ENCODE assay signal across 11 cellular contexts in the genomic region with DNA sequence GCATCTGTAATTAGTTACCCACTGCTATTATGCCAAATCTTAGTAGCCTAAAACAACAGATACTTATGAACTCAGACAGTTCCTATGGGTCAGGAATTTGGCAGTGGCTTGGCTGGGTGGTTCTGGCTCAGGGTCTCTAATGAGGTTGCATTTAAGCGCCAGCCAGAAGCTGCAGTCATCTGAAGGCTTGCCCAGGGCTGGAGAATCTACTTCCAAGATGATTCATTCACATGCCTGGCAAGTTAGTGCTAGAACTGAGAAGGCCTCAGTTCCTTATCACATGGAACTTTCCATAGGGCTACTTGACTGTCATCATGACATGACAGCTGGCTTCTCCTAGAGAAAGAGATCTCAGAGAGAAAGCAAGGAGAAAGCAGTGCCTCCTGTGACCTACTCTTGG.
DNase-seq lines count a peak whose midpoint lies in the region; ATAC-seq and TF ChIP-seq lines count a peak whose summit lies in the region.
"Had no signal": no experiment of that assay in that cellular context is flagged by ENCODE, and none has a peak within 500 bp of the region (broad histone marks: within the 10 kb centered on the region; RNA-seq: fewer than 3 reads in every experiment).

No MANE protein-coding gene starts in this region.

- no peak for ATAC-seq in HG03095 (IDR thresholded peaks at IDR 0.05; ENCODE audit: unreplicated experiment)
- ATAC-seq: activated T-cell treated with anti-CD3 and anti-CD28 coated beads, Interleukin-2, amount 50 U/mL, for 72 hours had no signal

- TF ChIP-seq CTCF in BE2C (IDR thresholded peaks at IDR 0.05; ENCODE audit: low read depth, low read length) (no peak), epithelial cell of proximal tubule (conservative IDR thresholded peaks at IDR 0.05; ENCODE audit: low read depth, low read length) (no peak), GM13977 (IDR thresholded peaks at IDR 0.05; ENCODE audit: extremely low read depth, insufficient read depth, missing control alignments) (no peak)

- in situ Hi-C loops in GM13977 (cut with MboI; ENCODE audit: low pct_unique_long_range_greater_than_20kb, low sequenced_read_pairs, unreplicated experiment): no loop called here

- no peaks in the 10 kb centered on the region for H3K36me3 ChIP-seq in BE2C

- no peaks in the 10 kb centered on the region for H3K9me3 ChIP-seq in BE2C

- DNase-seq in BE2C (peak; percentile 32), NCI-H460 (ENCODE audit: extremely low read depth, low read depth) (peak; percentile 86), epithelial cell of proximal tubule (ENCODE audit: low read depth) (peak; percentile 61), myocyte (ENCODE audit: low read depth) (peak; percentile 95), HuH-7 (ENCODE audit: low spot score) (no peak), GM13977 (ENCODE audit: low spot score) (no peak), NCI-H1092 treated with DMSO at 0.1 percent for 48 hours (lab: John Stamatoyannopoulos, UW) (no peak)
- DNase-seq: activated T-cell treated with anti-CD3 and anti-CD28 coated beads, Interleukin-2, amount 50 U/mL, for 72 hours; effector CD8-positive, alpha-beta T cell; NCI-H1694 had no signal

- H3K4me3 ChIP-seq in BE2C (ENCODE audit: low read depth, low read length) (no peak overlapping the region), epithelial cell of proximal tubule (ENCODE audit: low read depth, low read length) (no peak overlapping the region)

- H3K4me1 ChIP-seq in BE2C: no peaks in the 10 kb centered on the region; the same call in 1 of the 2 replicates

- H3K27me3 ChIP-seq in BE2C: no peaks in the 10 kb centered on the region

Comparison
In these comparisons a context has a peak if more than half of its experiments do, and no peak if none do; other contexts are left out.
1. DNase-seq: peak in BE2C (single experiment), NCI-H460 (single experiment), epithelial cell of proximal tubule (single experiment) and myocyte (single experiment); none in HuH-7 (single experiment), GM13977 (single experiment) and NCI-H1092 treated with DMSO at 0.1 percent for 48 hours (single experiment).